9 cellular contexts compared by ENCODE assay signal in the genomic region with DNA sequence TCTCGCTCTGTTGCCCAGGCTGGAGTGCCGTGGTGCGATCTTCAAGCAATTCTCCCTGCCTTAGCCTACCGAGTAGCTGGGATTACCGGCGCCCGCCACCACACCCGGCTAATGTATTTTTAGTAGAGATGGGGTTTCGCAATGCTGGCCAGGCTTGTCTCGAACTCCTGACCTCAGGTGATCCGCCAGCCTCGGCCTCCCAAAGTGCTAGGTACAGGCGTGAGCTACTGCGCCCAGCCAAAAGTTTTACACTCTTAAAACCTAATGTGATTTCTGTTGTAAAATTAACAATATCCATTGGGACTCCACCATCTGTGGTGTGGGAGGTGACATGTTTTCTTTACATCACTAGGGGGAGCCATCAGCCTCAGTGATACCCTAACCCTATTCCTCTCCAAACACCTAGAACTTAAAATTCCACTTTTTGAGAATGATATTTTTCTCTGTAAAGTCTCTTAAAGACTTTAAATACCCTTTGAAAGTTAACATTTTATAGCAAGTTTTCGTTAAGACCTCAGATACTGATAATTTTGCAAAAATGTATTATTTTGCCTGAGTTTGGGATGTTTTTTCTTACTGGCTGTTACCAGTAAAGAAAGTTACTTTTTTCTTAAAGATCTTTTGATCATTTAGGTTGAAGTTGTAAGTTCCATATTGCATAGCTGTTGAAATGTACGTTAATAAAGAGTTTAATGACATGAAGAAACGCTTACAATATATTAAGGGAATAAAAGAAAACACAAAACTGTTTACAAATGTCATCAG. TPM values are rescaled to one million over a fixed set of nuclear protein-coding genes. Genes with fewer than 3 reads are reported as not detected.
DNase-seq lines count a peak whose midpoint lies in the region; ATAC-seq and TF ChIP-seq lines count a peak whose summit lies in the region.
"Had no signal": no experiment of that assay in that cellular context is flagged by ENCODE, and none has a peak within 500 bp of the region (broad histone marks: within the 10 kb centered on the region; RNA-seq: fewer than 3 reads in every experiment).

No MANE protein-coding gene starts in this region.

- H3K9me3 ChIP-seq in mammary epithelial cell (replicated peaks; ENCODE audit: insufficient read depth, low read length) (no peaks in the 10 kb centered on the region), upper lobe of left lung (peaks cover 0 to 5% (median 2%) of the 10 kb centered on the region in 4 donors)

- H2AFZ ChIP-seq in mammary epithelial cell (ENCODE audit: low read depth, low read length): peak overlapping the region; percentile 55

- ATAC-seq in HG03103 (IDR thresholded peaks at IDR 0.05; ENCODE audit: low read depth, unreplicated experiment) (peak; percentile 67), upper lobe of left lung (ENCODE audit: low FRiP score in 2 of 2) (peak in 1 of 2 donors; percentile 78)

- TF ChIP-seq CTCF in mammary epithelial cell (conservative IDR thresholded peaks at IDR 0.05 in 1 of 2, IDR thresholded peaks at IDR 0.05 in 1 of 2; ENCODE audit: extremely low read depth in 1 of 2, insufficient read depth in 1 of 2, low read depth in 1 of 2, low read length in 2 of 2) (peak; percentile 73 to 81), upper lobe of left lung (IDR thresholded peaks at IDR 0.05) (peak in 5 of 6 experiments; percentile 46 to 60 (median 58))

- WGBS in mammary epithelial cell (ENCODE audit: low coverage, missing lambda C conversion rate): 57% methylated on average over 17 of the region's 17 CpGs
- 50 to 62% methylated on average over 17 of the region's 17 CpGs for WGBS in upper lobe of left lung, 2 donors

- H3K9ac ChIP-seq in mammary epithelial cell (ENCODE audit: insufficient read depth, low read length): no peak overlapping the region

- H3K36me3 ChIP-seq in mammary epithelial cell (ENCODE audit: insufficient read depth, low read length) (no peaks in the 10 kb centered on the region), upper lobe of left lung (no peaks in the 10 kb centered on the region)

- peak; percentile 41 for DNase-seq in activated CD4-positive, alpha-beta memory T cell treated with anti-CD3 and anti-CD28 coated beads for 36 hours
- no peak for DNase-seq in activated CD4-positive, alpha-beta memory T cell treated with anti-CD3 and anti-CD28 coated beads, Interleukin-2, amount 10 ng/mL, durations not matched to agents 7 days and 5 days
- DNase-seq in OCI-M1 (lab: John Stamatoyannopoulos, UW) (peak; percentile 71), mammary epithelial cell (peak; percentile 36), kidney glomerular epithelial cell (lab: John Stamatoyannopoulos, UW) (peak; percentile 38), upper lobe of left lung (peak in 1 of 2 donors; percentile 27), cerebellar nuclear complex (lab: John Stamatoyannopoulos, UW) (no peak)

- peaks cover 6% of the 10 kb centered on the region for H3K36me3 Mint-ChIP-seq in activated CD4-positive, alpha-beta memory T cell treated with anti-CD3 and anti-CD28 coated beads for 36 hours
- peaks cover 8% of the 10 kb centered on the region for H3K36me3 Mint-ChIP-seq in activated CD4-positive, alpha-beta memory T cell treated with anti-CD3 and anti-CD28 coated beads, Interleukin-2, amount 10 ng/mL, durations not matched to agents 7 days and 5 days (ENCODE audit: low read depth)

- no TSS peak for BruUV-seq in mammary epithelial cell (replicated peaks; lab: Mats Ljungman, UMichigan)

- no peaks in the 10 kb centered on the region for H4K20me1 ChIP-seq in mammary epithelial cell (ENCODE audit: insufficient read depth, low read length)

- H3K79me2 ChIP-seq in mammary epithelial cell (ENCODE audit: insufficient read depth, low read length): no peaks in the 10 kb centered on the region

- H3K27me3 ChIP-seq in mammary epithelial cell (ENCODE audit: insufficient read depth, low read length): no peaks in the 10 kb centered on the region
- H3K27me3 ChIP-seq in upper lobe of left lung: no peaks in the 10 kb centered on the region

- H3K27me3 Mint-ChIP-seq in activated CD4-positive, alpha-beta memory T cell treated with anti-CD3 and anti-CD28 coated beads for 36 hours: no peaks in the 10 kb centered on the region
- H3K27me3 Mint-ChIP-seq in activated CD4-positive, alpha-beta memory T cell treated with anti-CD3 and anti-CD28 coated beads, Interleukin-2, amount 10 ng/mL, durations not matched to agents 7 days and 5 days: peaks cover under 1% of the 10 kb centered on the region

- H3K4me3 ChIP-seq in mammary epithelial cell (replicated peaks in 1 of 3; ENCODE audit: insufficient read depth in 1 of 3, low read depth in 2 of 3, low read length in 3 of 3): no peak overlapping the region
- no peak overlapping the region for H3K4me3 ChIP-seq in upper lobe of left lung

- H3K4me2 ChIP-seq in mammary epithelial cell (ENCODE audit: insufficient read depth, low read depth, low read length): no peak overlapping the region

- H3K4me3 Mint-ChIP-seq in activated CD4-positive, alpha-beta memory T cell treated with anti-CD3 and anti-CD28 coated beads for 36 hours: no peak overlapping the region
- H3K4me3 Mint-ChIP-seq in activated CD4-positive, alpha-beta memory T cell treated with anti-CD3 and anti-CD28 coated beads, Interleukin-2, amount 10 ng/mL, durations not matched to agents 7 days and 5 days: no peak overlapping the region

- dilution Hi-C loops in mammary epithelial cell (cut with HindIII; ENCODE audit: low sequenced_read_pairs): no loop called here

- H3K4me1 ChIP-seq in mammary epithelial cell (ENCODE audit: insufficient read depth, low read length) (no peaks in the 10 kb centered on the region), upper lobe of left lung (peaks cover 0 to 2% (median 0%) of the 10 kb centered on the region in 4 donors)

- H3K27ac Mint-ChIP-seq in activated CD4-positive, alpha-beta memory T cell treated with anti-CD3 and anti-CD28 coated beads for 36 hours: no peak overlapping the region
- H3K27ac Mint-ChIP-seq in activated CD4-positive, alpha-beta memory T cell treated with anti-CD3 and anti-CD28 coated beads, Interleukin-2, amount 10 ng/mL, durations not matched to agents 7 days and 5 days: no peak overlapping the region

- intact Hi-C loops in activated CD4-positive, alpha-beta memory T cell treated with anti-CD3 and anti-CD28 coated beads for 36 hours (cut with micrococcal nuclease): loop anchor here (2.0 to 10.0 kb wide), 4 partner anchors 28 to 369 kb away; partner anchors contain the start of gene CEBPZOS
- intact Hi-C loops in mammary epithelial cell (cut with micrococcal nuclease): loop anchor here (1.0 to 10.0 kb wide), 4 partner anchors 63 to 706 kb away; partner anchors contain the start of genes CEBPZ and NDUFAF7

- H3K9me3 Mint-ChIP-seq in activated CD4-positive, alpha-beta memory T cell treated with anti-CD3 and anti-CD28 coated beads for 36 hours: peaks cover 12% of the 10 kb centered on the region
- H3K9me3 Mint-ChIP-seq in activated CD4-positive, alpha-beta memory T cell treated with anti-CD3 and anti-CD28 coated beads, Interleukin-2, amount 10 ng/mL, durations not matched to agents 7 days and 5 days: peaks cover 14% of the 10 kb centered on the region

- TF ChIP-seq POLR2A in upper lobe of left lung (IDR thresholded peaks at IDR 0.05): no peak

- peaks cover 2% of the 10 kb centered on the region for H3K4me1 Mint-ChIP-seq in activated CD4-positive, alpha-beta memory T cell treated with anti-CD3 and anti-CD28 coated beads for 36 hours (ENCODE audit: low read depth)
- no peaks in the 10 kb centered on the region for H3K4me1 Mint-ChIP-seq in activated CD4-positive, alpha-beta memory T cell treated with anti-CD3 and anti-CD28 coated beads, Interleukin-2, amount 10 ng/mL, durations not matched to agents 7 days and 5 days

- in situ Hi-C loops in mammary epithelial cell (cut with MboI; ENCODE audit: low sequenced_read_pairs in 2 of 2): no loop called here

- CTCF ChIA-PET in activated CD4-positive, alpha-beta memory T cell treated with anti-CD3 and anti-CD28 coated beads for 36 hours (lab: Charles Lee): interaction anchor here (0.6 to 2.2 kb wide), 23 partner anchors 9 to 709 kb away, joined by 3 to 8 read pairs (median 4); partner anchors contain the start of gene EIF2AK2
- CTCF ChIA-PET in activated CD4-positive, alpha-beta memory T cell treated with anti-CD3 and anti-CD28 coated beads, Interleukin-2, amount 10 ng/mL, durations not matched to agents 7 days and 5 days (lab: Charles Lee): interaction anchor here (0.6 to 2.5 kb wide), 14 partner anchors 8 to 1106 kb away, joined by 3 to 12 read pairs (median 3); partner anchors contain the start of genes CEBPZ, CEBPZOS, EIF2AK2 and NDUFAF7
- CTCF ChIA-PET in mammary epithelial cell (lab: Charles Lee; ENCODE audit: low non-redundant PET): no interaction called here

- POLR2A ChIA-PET in activated CD4-positive, alpha-beta memory T cell treated with anti-CD3 and anti-CD28 coated beads for 36 hours (lab: Charles Lee): no interaction called here
- POLR2A ChIA-PET in activated CD4-positive, alpha-beta memory T cell treated with anti-CD3 and anti-CD28 coated beads, Interleukin-2, amount 10 ng/mL, durations not matched to agents 7 days and 5 days (lab: Charles Lee): interaction anchor here (1.1 kb wide), 1 partner anchor 12 kb away, joined by 3 read pairs; the partner anchor contains the start of gene EIF2AK2

- no peak for TF ChIP-seq EP300 in upper lobe of left lung (IDR thresholded peaks at IDR 0.05)

- H3K27ac ChIP-seq in mammary epithelial cell (ENCODE audit: insufficient read depth, low read depth, low read length) (no peak overlapping the region), upper lobe of left lung (no peak overlapping the region)

RNA-seq across cellular contexts. Expression of gene EIF2AK2, which starts 11.6 kb away (rescaled TPM):
- total RNA-seq in activated CD4-positive, alpha-beta memory T cell treated with anti-CD3 and anti-CD28 coated beads for 36 hours: 10 to 100 TPM; 48.1 to 52.6 TPM
- 100 to 1,000 TPM; 136 to 142 TPM for total RNA-seq in activated CD4-positive, alpha-beta memory T cell treated with anti-CD3 and anti-CD28 coated beads, Interleukin-2, amount 10 ng/mL, durations not matched to agents 7 days and 5 days
- total RNA-seq in mammary epithelial cell (10 to 100 TPM; 30.3 to 38.7 TPM), upper lobe of left lung (10 to 100 TPM; 20.8 to 42.3 (median 29.5) TPM)
- 11.1 TPM for polyA plus RNA-seq in mammary epithelial cell
- 25.4 TPM for polyA minus RNA-seq in mammary epithelial cell

RNA-seq across cellular contexts. Expression of gene SULT6B1, which starts 20.1 kb away (rescaled TPM):
- not detected for total RNA-seq in activated CD4-positive, alpha-beta memory T cell treated with anti-CD3 and anti-CD28 coated beads for 36 hours
- total RNA-seq in activated CD4-positive, alpha-beta memory T cell treated with anti-CD3 and anti-CD28 coated beads, Interleukin-2, amount 10 ng/mL, durations not matched to agents 7 days and 5 days: not detected
- total RNA-seq in mammary epithelial cell: not detected
- polyA plus RNA-seq in mammary epithelial cell: not detected
- polyA minus RNA-seq in mammary epithelial cell: not detected
- not detected for total RNA-seq in upper lobe of left lung
- polyA plus RNA-seq: thymus had no signal

RNA-seq across cellular contexts. Expression of gene CEBPZOS, which starts 27.9 kb away (rescaled TPM):
- total RNA-seq in activated CD4-positive, alpha-beta memory T cell treated with anti-CD3 and anti-CD28 coated beads for 36 hours: 10 to 100 TPM; 29.3 to 33.2 TPM
- total RNA-seq in activated CD4-positive, alpha-beta memory T cell treated with anti-CD3 and anti-CD28 coated beads, Interleukin-2, amount 10 ng/mL, durations not matched to agents 7 days and 5 days: 10 to 100 TPM; 32.9 to 36.3 TPM
- total RNA-seq in mammary epithelial cell (10 to 100 TPM; 15.2 to 41.5 TPM), upper lobe of left lung (10 to 100 TPM in 5 of 6 donors, 1 to 10 TPM in 1; 6.9 to 32.3 (median 26.9) TPM)
- polyA plus RNA-seq in mammary epithelial cell: 29.1 TPM
- polyA minus RNA-seq in mammary epithelial cell: 20.3 TPM

Comparison
In these comparisons a context has a peak if more than half of its experiments do, and no peak if none do; other contexts are left out.
1. DNase-seq: peak in activated CD4-positive, alpha-beta memory T cell treated with anti-CD3 and anti-CD28 coated beads for 36 hours (single experiment), OCI-M1 (single experiment), mammary epithelial cell (single experiment) and kidney glomerular epithelial cell (single experiment); none in activated CD4-positive, alpha-beta memory T cell treated with anti-CD3 and anti-CD28 coated beads, Interleukin-2, amount 10 ng/mL, durations not matched to agents 7 days and 5 days (single experiment) and cerebellar nuclear complex (0 of 2).